Comparison of ENCODE assay signal across 10 cellular contexts in genomic region chr14:101875726-101876268, GRCh38.
DNase-seq lines count a peak whose midpoint lies in the region; ATAC-seq and TF ChIP-seq lines count a peak whose summit lies in the region.
"Had no signal": no experiment of that assay in that cellular context is flagged by ENCODE, and none has a peak within 500 bp of the region (broad histone marks: within the 10 kb centered on the region; RNA-seq: fewer than 3 reads in every experiment).

No MANE protein-coding gene starts in this region.

- TF ChIP-seq CTCF in ascending aorta (IDR thresholded peaks at IDR 0.05) = no peak

- H3K27me3 ChIP-seq in thymus (ENCODE audit: control insufficient read depth, insufficient read depth) (no peaks in the 10 kb centered on the region), ascending aorta (no peaks in the 10 kb centered on the region)

- H3K36me3 Mint-ChIP-seq in activated naive CD4-positive, alpha-beta T cell treated with anti-CD3 and anti-CD28 coated beads for 36 hours (ENCODE audit: low read depth) = peaks cover 21% of the 10 kb centered on the region
- peaks cover 16% of the 10 kb centered on the region for H3K36me3 Mint-ChIP-seq in central memory CD8-positive, alpha-beta T cell (ENCODE audit: insufficient read depth)

- peak overlapping the region; percentile 4 for H3K4me3 ChIP-seq in thymus (ENCODE audit: low read length)
- H3K4me3 ChIP-seq in ascending aorta = no peak overlapping the region

- WGBS in thymus = 11% methylated on average over 6 of the region's 6 CpGs

- H3K9me3 Mint-ChIP-seq in activated naive CD4-positive, alpha-beta T cell treated with anti-CD3 and anti-CD28 coated beads for 36 hours = peaks cover 2% of the 10 kb centered on the region
- no peaks in the 10 kb centered on the region for H3K9me3 Mint-ChIP-seq in central memory CD8-positive, alpha-beta T cell

- H3K4me3 Mint-ChIP-seq in activated naive CD4-positive, alpha-beta T cell treated with anti-CD3 and anti-CD28 coated beads for 36 hours = peak overlapping the region; percentile 52
- peak overlapping the region; percentile 69 for H3K4me3 Mint-ChIP-seq in central memory CD8-positive, alpha-beta T cell

- H3K9me3 ChIP-seq in thymus (ENCODE audit: control insufficient read depth) (no peaks in the 10 kb centered on the region), ascending aorta (no peaks in the 10 kb centered on the region)

- H3K27ac ChIP-seq in thymus (ENCODE audit: low read depth) = peak overlapping the region; percentile 19
- peak overlapping the region in 1 of 2 donors; percentile 43 for H3K27ac ChIP-seq in ascending aorta
- H3K27ac ChIP-seq: C4-2B had no signal

- peaks cover 85% of the 10 kb centered on the region for H3K4me1 Mint-ChIP-seq in activated naive CD4-positive, alpha-beta T cell treated with anti-CD3 and anti-CD28 coated beads for 36 hours (ENCODE audit: low read depth)
- peaks cover 93% of the 10 kb centered on the region for H3K4me1 Mint-ChIP-seq in central memory CD8-positive, alpha-beta T cell

- CTCF ChIA-PET in activated naive CD4-positive, alpha-beta T cell treated with anti-CD3 and anti-CD28 coated beads for 36 hours (lab: Charles Lee) = interaction anchor here (1.1 to 2.3 kb wide), 4 partner anchors 8 to 169 kb away, joined by 3 to 10 read pairs (median 3); no protein-coding TSS in a partner anchor

- H3K4me1 ChIP-seq in thymus (ENCODE audit: control insufficient read depth, insufficient read depth, low read length) (peaks cover 31% of the 10 kb centered on the region), ascending aorta (peaks cover 0 to 3% of the 10 kb centered on the region in 2 donors)

- intact Hi-C loops in activated naive CD4-positive, alpha-beta T cell treated with anti-CD3 and anti-CD28 coated beads for 36 hours (cut with micrococcal nuclease) = loop anchor here (1.0 to 5.0 kb wide), 9 partner anchors 16 to 307 kb away; partner anchors contain the start of gene DYNC1H1
- intact Hi-C loops in ascending aorta (cut with DNase I) = no loop called here

- ATAC-seq in HG03342 (IDR thresholded peaks at IDR 0.05; ENCODE audit: unreplicated experiment) = peak; percentile 43
- no peak for ATAC-seq in central memory CD8-positive, alpha-beta T cell (replicated peaks; ENCODE audit: extremely low read depth, poor library complexity, severe bottlenecking)
- ATAC-seq: Panc1 had no signal

- peaks cover 18% of the 10 kb centered on the region for H3K36me3 ChIP-seq in thymus (ENCODE audit: control insufficient read depth, insufficient read depth)
- peaks cover 3 to 9% of the 10 kb centered on the region in 2 donors for H3K36me3 ChIP-seq in ascending aorta

- H3K27ac Mint-ChIP-seq in activated naive CD4-positive, alpha-beta T cell treated with anti-CD3 and anti-CD28 coated beads for 36 hours = peak overlapping the region; percentile 85
- peak overlapping the region; percentile 88 for H3K27ac Mint-ChIP-seq in central memory CD8-positive, alpha-beta T cell (ENCODE audit: low read depth)

- no peaks in the 10 kb centered on the region for H3K27me3 Mint-ChIP-seq in activated naive CD4-positive, alpha-beta T cell treated with anti-CD3 and anti-CD28 coated beads for 36 hours (ENCODE audit: low read depth)
- no peaks in the 10 kb centered on the region for H3K27me3 Mint-ChIP-seq in central memory CD8-positive, alpha-beta T cell

- no peak for DNase-seq in activated naive CD4-positive, alpha-beta T cell treated with anti-CD3 and anti-CD28 coated beads for 36 hours
- no peak for DNase-seq in activated naive CD4-positive, alpha-beta T cell treated with anti-CD3 and anti-CD28 coated beads, Interleukin-2, amount 50 U/mL, for 16 hours
- DNase-seq in central memory CD8-positive, alpha-beta T cell (ENCODE audit: low spot score in 2 of 2) = no peak
- DNase-seq in ascending aorta (ENCODE audit: low spot score in 2 of 2) = no peak
- DNase-seq in ureter (ENCODE audit: low spot score) = no peak
- DNase-seq in LoVo (ENCODE audit: low spot score) = no peak
